20 cellular contexts compared by ENCODE assay signal in genomic region chr10:103747193-103747865, GRCh38.
DNase-seq lines count a peak whose midpoint lies in the region; ATAC-seq and TF ChIP-seq lines count a peak whose summit lies in the region.
"Had no signal": no experiment of that assay in that cellular context is flagged by ENCODE, and none has a peak within 500 bp of the region (broad histone marks: within the 10 kb centered on the region; RNA-seq: fewer than 3 reads in every experiment).

No MANE protein-coding gene starts in this region.

- H3K4me3 ChIP-seq in esophagus muscularis mucosa (no peak overlapping the region), smooth muscle cell (no peak overlapping the region), GM23338 (no peak overlapping the region)
- H3K4me3 ChIP-seq: adrenal gland, SK-N-MC, spleen had no signal

- no peaks in the 10 kb centered on the region for H4K20me1 ChIP-seq in smooth muscle cell (ENCODE audit: low read depth)
- H4K20me1 ChIP-seq in GM23338 (replicated peaks; ENCODE audit: insufficient read depth) = no peaks in the 10 kb centered on the region

- H3K27me3 Mint-ChIP-seq in activated CD4-positive, alpha-beta T cell treated with anti-CD3 and anti-CD28 coated beads for 36 hours = no peaks in the 10 kb centered on the region
- H3K27me3 Mint-ChIP-seq in T-cell (no peaks in the 10 kb centered on the region), GM23338 (ENCODE audit: insufficient read depth, low read depth, poor library complexity) (peaks cover 4% of the 10 kb centered on the region)
- H3K27me3 Mint-ChIP-seq: stimulated activated naive CD8-positive, alpha-beta T cell treated with anti-CD3 and anti-CD28 coated beads, Interleukin-15, Interleukin-2, amounts not matched to agents 100 ng/mL and 50 ng/mL, for 24 hours had no signal

- no peak for ATAC-seq in activated CD4-positive, alpha-beta T cell treated with anti-CD3 and anti-CD28 coated beads for 36 hours
- no peak for ATAC-seq in T-cell (replicated peaks in 1 of 4)
- no peak for ATAC-seq in HG02678 (IDR thresholded peaks at IDR 0.05; ENCODE audit: unreplicated experiment)
- no peak; the same call in 2 of the 3 replicates for ATAC-seq in GM23338

- H3K9me3 Mint-ChIP-seq in activated CD4-positive, alpha-beta T cell treated with anti-CD3 and anti-CD28 coated beads for 36 hours (ENCODE audit: low read depth) = no peaks in the 10 kb centered on the region
- H3K9me3 Mint-ChIP-seq in T-cell (peaks cover 0 to 2% (median 2%) of the 10 kb centered on the region in 3 donors), GM23338 (peaks cover 2% of the 10 kb centered on the region; the same call in 1 of the 3 replicates)
- H3K9me3 Mint-ChIP-seq: stimulated activated naive CD8-positive, alpha-beta T cell treated with anti-CD3 and anti-CD28 coated beads, Interleukin-15, Interleukin-2, amounts not matched to agents 100 ng/mL and 50 ng/mL, for 24 hours had no signal

- H3K27me3 ChIP-seq in esophagus muscularis mucosa (no peaks in the 10 kb centered on the region), smooth muscle cell (ENCODE audit: low read depth) (no peaks in the 10 kb centered on the region), GM23338 (ENCODE audit: insufficient read depth) (no peaks in the 10 kb centered on the region)
- H3K27me3 ChIP-seq: adrenal gland, spleen had no signal

- CTCF ChIA-PET in activated CD4-positive, alpha-beta T cell treated with anti-CD3 and anti-CD28 coated beads for 36 hours (lab: Charles Lee) = no interaction called here
- CTCF ChIA-PET in T-cell (lab: Charles Lee) = no interaction called here

- H3K4me1 ChIP-seq in esophagus muscularis mucosa (peaks cover 21 to 32% (median 30%) of the 10 kb centered on the region in 4 donors), smooth muscle cell (ENCODE audit: low read depth) (peaks cover 6% of the 10 kb centered on the region), GM23338 (ENCODE audit: insufficient read depth) (no peaks in the 10 kb centered on the region)
- H3K4me1 ChIP-seq: adrenal gland had no signal

- no peaks in the 10 kb centered on the region for H3K9me2 ChIP-seq in GM23338 (ENCODE audit: insufficient read depth)

- H3K79me2 ChIP-seq in smooth muscle cell (ENCODE audit: low read depth) (peaks cover 26% of the 10 kb centered on the region), GM23338 (replicated peaks; ENCODE audit: insufficient read depth) (no peaks in the 10 kb centered on the region)

- TF ChIP-seq POLR2A in esophagus muscularis mucosa (IDR thresholded peaks at IDR 0.05; ENCODE audit: low read depth) = no peak

- no peaks in the 10 kb centered on the region for H3K36me3 Mint-ChIP-seq in activated CD4-positive, alpha-beta T cell treated with anti-CD3 and anti-CD28 coated beads for 36 hours (ENCODE audit: low read depth)
- no peaks in the 10 kb centered on the region for H3K36me3 Mint-ChIP-seq in T-cell
- no peaks in the 10 kb centered on the region for H3K36me3 Mint-ChIP-seq in GM23338 (ENCODE audit: low read depth)
- H3K36me3 Mint-ChIP-seq: immature natural killer cell had no signal

- peak overlapping the region; percentile 51 for H3K4me2 ChIP-seq in smooth muscle cell
- no peak overlapping the region for H3K4me2 ChIP-seq in GM23338

- H3K27ac ChIP-seq in esophagus muscularis mucosa (replicated peaks in 1 of 4) (peak overlapping the region in 3 of 4 donors; percentile 3 to 27 (median 22)), smooth muscle cell (ENCODE audit: low read depth) (peak overlapping the region; percentile 84), GM23338 (ENCODE audit: low read depth) (no peak overlapping the region)
- H3K27ac ChIP-seq: 22Rv1, SK-N-MC, spleen had no signal

- TF ChIP-seq CTCF in esophagus muscularis mucosa (IDR thresholded peaks at IDR 0.05) = no peak
- TF ChIP-seq CTCF in smooth muscle cell (IDR thresholded peaks at IDR 0.05; ENCODE audit: borderline replicate concordance, insufficient read depth, poor library complexity, severe bottlenecking) = no peak
- TF ChIP-seq CTCF in GM23338 (conservative IDR thresholded peaks at IDR 0.05; ENCODE audit: low read depth in 2 of 2) = no peak

- H3K9ac ChIP-seq in smooth muscle cell (ENCODE audit: low read depth) = peak overlapping the region; percentile 31

- no peak overlapping the region for H3K4me3 Mint-ChIP-seq in activated CD4-positive, alpha-beta T cell treated with anti-CD3 and anti-CD28 coated beads for 36 hours
- H3K4me3 Mint-ChIP-seq in T-cell = peak overlapping the region in 1 of 3 donors; percentile 28
- no peak overlapping the region for H3K4me3 Mint-ChIP-seq in GM23338
- H3K4me3 Mint-ChIP-seq: immature natural killer cell; stimulated activated naive CD8-positive, alpha-beta T cell treated with anti-CD3 and anti-CD28 coated beads, Interleukin-15, Interleukin-2, amounts not matched to agents 100 ng/mL and 50 ng/mL, for 24 hours had no signal

- 86% methylated on average over 3 of the region's 14 CpGs for WGBS in esophagus muscularis mucosa
- 45% methylated on average over 14 of the region's 14 CpGs for WGBS in smooth muscle cell (ENCODE audit: low lambda C conversion rate)

- DNase-seq in activated CD4-positive, alpha-beta T cell treated with anti-CD3 and anti-CD28 coated beads for 36 hours = peak; percentile 38
- DNase-seq in activated CD4-positive, alpha-beta T cell treated with anti-CD3 and anti-CD28 coated beads, Interleukin-2, amount 50 U/mL, for 4 hours = no peak
- DNase-seq in T-cell = no peak
- no peak for DNase-seq in esophagus muscularis mucosa (ENCODE audit: extremely low spot score)
- no peak for DNase-seq in smooth muscle cell (lab: John Stamatoyannopoulos, UW; ENCODE audit: unreplicated experiment)
- no peak for DNase-seq in inferior parietal cortex (ENCODE audit: extremely low spot score)
- no peak for DNase-seq in GM23338 (ENCODE audit: low spot score)
- DNase-seq: adrenal gland, C1 segment of cervical spinal cord, DND-41, glutamatergic neuron, immature natural killer cell, NCI-H1092, NCI-H2227 treated with DMSO at 0.1 percent for 48 hours, spleen had no signal

- POLR2A ChIA-PET in activated CD4-positive, alpha-beta T cell treated with anti-CD3 and anti-CD28 coated beads for 36 hours (lab: Charles Lee) = interaction anchor here (0.6 kb wide), 1 partner anchor 225 kb away, joined by 8 read pairs; no protein-coding TSS in a partner anchor
- POLR2A ChIA-PET in T-cell (lab: Charles Lee) = no interaction called here

- no peaks in the 10 kb centered on the region for H3K36me3 ChIP-seq in esophagus muscularis mucosa
- no peaks in the 10 kb centered on the region for H3K36me3 ChIP-seq in smooth muscle cell (ENCODE audit: low read depth)
- no peaks in the 10 kb centered on the region for H3K36me3 ChIP-seq in GM23338 (ENCODE audit: insufficient read depth)
- H3K36me3 ChIP-seq: adrenal gland, spleen had no signal

- no peak for TF ChIP-seq EP300 in esophagus muscularis mucosa (IDR thresholded peaks at IDR 0.05)

- no peaks in the 10 kb centered on the region for H3K9me3 ChIP-seq in esophagus muscularis mucosa
- H3K9me3 ChIP-seq in smooth muscle cell (replicated peaks; ENCODE audit: low read depth) = no peaks in the 10 kb centered on the region
- H3K9me3 ChIP-seq: adrenal gland had no signal

- H2AFZ ChIP-seq in smooth muscle cell (ENCODE audit: low read depth) = no peak overlapping the region
- no peak overlapping the region for H2AFZ ChIP-seq in GM23338

- intact Hi-C loops in activated CD4-positive, alpha-beta T cell treated with anti-CD3 and anti-CD28 coated beads for 36 hours (cut with DNase I, micrococcal nuclease) = no loop called here
- intact Hi-C loops in esophagus muscularis mucosa (cut with DNase I) = no loop called here

- peaks cover 45% of the 10 kb centered on the region for H3K4me1 Mint-ChIP-seq in activated CD4-positive, alpha-beta T cell treated with anti-CD3 and anti-CD28 coated beads for 36 hours
- H3K4me1 Mint-ChIP-seq in T-cell = peaks cover 16 to 45% (median 32%) of the 10 kb centered on the region in 3 donors
- peaks cover 4% of the 10 kb centered on the region; the same call in 1 of the 3 replicates for H3K4me1 Mint-ChIP-seq in GM23338
- H3K4me1 Mint-ChIP-seq: immature natural killer cell had no signal

- H3F3A ChIP-seq in smooth muscle cell (ENCODE audit: low read depth) (peaks cover 16% of the 10 kb centered on the region), GM23338 (replicated peaks; ENCODE audit: low read depth) (no peaks in the 10 kb centered on the region)

- H3K27ac Mint-ChIP-seq in activated CD4-positive, alpha-beta T cell treated with anti-CD3 and anti-CD28 coated beads for 36 hours = peak overlapping the region; percentile 68
- peak overlapping the region; percentile 80 to 86 for H3K27ac Mint-ChIP-seq in T-cell
- H3K27ac Mint-ChIP-seq in GM23338 = no peak overlapping the region
- H3K27ac Mint-ChIP-seq: IgD-negative memory B cell; stimulated activated naive CD8-positive, alpha-beta T cell treated with anti-CD3 and anti-CD28 coated beads, Interleukin-15, Interleukin-2, amounts not matched to agents 100 ng/mL and 50 ng/mL, for 24 hours had no signal

TF ChIP-seq in GM23338, 12 proteins besides CTCF, POLR2A, EP300 and RAD21 (continues in another document):
- TF ChIP-seq ZNF114 (CRISPR knock-in tag; IDR thresholded peaks at IDR 0.05) = no peak
- no peak for TF ChIP-seq STAT1 (IDR thresholded peaks at IDR 0.05; ENCODE audit: unreplicated experiment)
- TF ChIP-seq EZH2phosphoT487 (IDR thresholded peaks at IDR 0.05; ENCODE audit: unreplicated experiment) = no peak
- TF ChIP-seq, protein P1, sequence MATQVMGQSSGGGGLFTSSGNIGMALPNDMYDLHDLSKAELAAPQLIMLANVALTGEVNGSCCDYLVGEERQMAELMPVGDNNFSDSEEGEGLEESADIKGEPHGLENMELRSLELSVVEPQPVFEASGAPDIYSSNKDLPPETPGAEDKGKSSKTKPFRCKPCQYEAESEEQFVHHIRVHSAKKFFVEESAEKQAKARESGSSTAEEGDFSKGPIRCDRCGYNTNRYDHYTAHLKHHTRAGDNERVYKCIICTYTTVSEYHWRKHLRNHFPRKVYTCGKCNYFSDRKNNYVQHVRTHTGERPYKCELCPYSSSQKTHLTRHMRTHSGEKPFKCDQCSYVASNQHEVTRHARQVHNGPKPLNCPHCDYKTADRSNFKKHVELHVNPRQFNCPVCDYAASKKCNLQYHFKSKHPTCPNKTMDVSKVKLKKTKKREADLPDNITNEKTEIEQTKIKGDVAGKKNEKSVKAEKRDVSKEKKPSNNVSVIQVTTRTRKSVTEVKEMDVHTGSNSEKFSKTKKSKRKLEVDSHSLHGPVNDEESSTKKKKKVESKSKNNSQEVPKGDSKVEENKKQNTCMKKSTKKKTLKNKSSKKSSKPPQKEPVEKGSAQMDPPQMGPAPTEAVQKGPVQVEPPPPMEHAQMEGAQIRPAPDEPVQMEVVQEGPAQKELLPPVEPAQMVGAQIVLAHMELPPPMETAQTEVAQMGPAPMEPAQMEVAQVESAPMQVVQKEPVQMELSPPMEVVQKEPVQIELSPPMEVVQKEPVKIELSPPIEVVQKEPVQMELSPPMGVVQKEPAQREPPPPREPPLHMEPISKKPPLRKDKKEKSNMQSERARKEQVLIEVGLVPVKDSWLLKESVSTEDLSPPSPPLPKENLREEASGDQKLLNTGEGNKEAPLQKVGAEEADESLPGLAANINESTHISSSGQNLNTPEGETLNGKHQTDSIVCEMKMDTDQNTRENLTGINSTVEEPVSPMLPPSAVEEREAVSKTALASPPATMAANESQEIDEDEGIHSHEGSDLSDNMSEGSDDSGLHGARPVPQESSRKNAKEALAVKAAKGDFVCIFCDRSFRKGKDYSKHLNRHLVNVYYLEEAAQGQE (IDR thresholded peaks at IDR 0.05; ENCODE audit: unreplicated experiment) = no peak
- TF ChIP-seq ZNF331 (CRISPR knock-in tag; IDR thresholded peaks at IDR 0.05; ENCODE audit: low read depth) = no peak
